1 cellular context compared by ENCODE assay signal in genomic region chr7:36208997-36209813, GRCh38.
A peak's percentile ranks its signal among the peaks of the same experiment; 100 is the strongest.
TF ChIP-seq lines count a peak whose summit lies in the region.

No MANE protein-coding gene starts in this region.

TF ChIP-seq in HepG2, 621 proteins besides CTCF, POLR2A, EP300 and RAD21 (continued from another document):
- TF ChIP-seq ATF3 (CRISPR knock-in tag; IDR thresholded peaks at IDR 0.05) (no peak), ZBTB37 (CRISPR knock-in tag; IDR thresholded peaks at IDR 0.05) (no peak), FOXO4 (CRISPR knock-in tag; conservative IDR thresholded peaks at IDR 0.05) (no peak), ZBTB7B (CRISPR knock-in tag; IDR thresholded peaks at IDR 0.05) (no peak), NONO (IDR thresholded peaks at IDR 0.05) (no peak), NONO (CRISPR knock-in tag; conservative IDR thresholded peaks at IDR 0.05) (no peak), ZNF496 (CRISPR knock-in tag; IDR thresholded peaks at IDR 0.05; ENCODE audit: insufficient replicate concordance) (no peak), USF2 (IDR thresholded peaks at IDR 0.05; ENCODE audit: low read depth, low read length) (no peak), USF2 (CRISPR knock-in tag; IDR thresholded peaks at IDR 0.05; ENCODE audit: borderline replicate concordance) (no peak), CEBPB (IDR thresholded peaks at IDR 0.05; ENCODE audit: borderline replicate concordance, low read depth, low read length) (peak; percentile 31; the same call in 1 of the 2 replicates), GMEB2 (CRISPR knock-in tag; IDR thresholded peaks at IDR 0.05; ENCODE audit: low read depth) (no peak), U2AF2 (IDR thresholded peaks at IDR 0.05; ENCODE audit: low read depth, low read length) (no peak), ZFP41 (CRISPR knock-in tag; IDR thresholded peaks at IDR 0.05; ENCODE audit: borderline replicate concordance) (no peak), TMF1 (CRISPR knock-in tag; IDR thresholded peaks at IDR 0.05; ENCODE audit: low read depth) (no peak), FOXP1 (IDR thresholded peaks at IDR 0.05) (no peak), FOXP1 (CRISPR knock-in tag; IDR thresholded peaks at IDR 0.05) (no peak), SSRP1 (CRISPR knock-in tag; IDR thresholded peaks at IDR 0.05) (no peak), RFX1 (IDR thresholded peaks at IDR 0.05) (peak; percentile 63; the same call in 1 of the 2 replicates), ZNF235 (CRISPR knock-in tag; IDR thresholded peaks at IDR 0.05; ENCODE audit: borderline replicate concordance) (no peak), ZFAT (CRISPR knock-in tag; conservative IDR thresholded peaks at IDR 0.05) (no peak), NPAS2 (CRISPR knock-in tag; IDR thresholded peaks at IDR 0.05; ENCODE audit: borderline replicate concordance) (no peak), ZNF629 (CRISPR knock-in tag; conservative IDR thresholded peaks at IDR 0.05) (peak; percentile 87), EHMT2 (IDR thresholded peaks at IDR 0.05; ENCODE audit: borderline replicate concordance, low read depth, low read length) (no peak), ZNF350 (CRISPR knock-in tag; IDR thresholded peaks at IDR 0.05; ENCODE audit: borderline replicate concordance, low read depth) (no peak), TBX3 (IDR thresholded peaks at IDR 0.05; ENCODE audit: borderline replicate concordance) (no peak), ELF1 (CRISPR knock-in tag; IDR thresholded peaks at IDR 0.05) (no peak)
- TF ChIP-seq, protein P1, sequence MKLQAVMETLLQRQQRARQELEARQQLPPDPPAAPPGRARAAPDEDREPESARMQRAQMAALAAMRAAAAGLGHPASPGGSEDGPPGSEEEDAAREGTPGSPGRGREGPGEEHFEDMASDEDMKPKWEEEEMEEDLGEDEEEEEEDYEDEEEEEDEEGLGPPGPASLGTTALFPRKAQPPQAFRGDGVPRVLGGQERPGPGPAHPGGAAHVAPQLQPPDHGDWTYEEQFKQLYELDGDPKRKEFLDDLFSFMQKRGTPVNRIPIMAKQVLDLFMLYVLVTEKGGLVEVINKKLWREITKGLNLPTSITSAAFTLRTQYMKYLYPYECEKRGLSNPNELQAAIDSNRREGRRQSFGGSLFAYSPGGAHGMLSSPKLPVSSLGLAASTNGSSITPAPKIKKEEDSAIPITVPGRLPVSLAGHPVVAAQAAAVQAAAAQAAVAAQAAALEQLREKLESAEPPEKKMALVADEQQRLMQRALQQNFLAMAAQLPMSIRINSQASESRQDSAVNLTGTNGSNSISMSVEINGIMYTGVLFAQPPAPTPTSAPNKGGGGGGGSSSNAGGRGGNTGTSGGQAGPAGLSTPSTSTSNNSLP (IDR thresholded peaks at IDR 0.05; ENCODE audit: low read depth, low read length) = peak; percentile 90
- TF ChIP-seq, protein P2, sequence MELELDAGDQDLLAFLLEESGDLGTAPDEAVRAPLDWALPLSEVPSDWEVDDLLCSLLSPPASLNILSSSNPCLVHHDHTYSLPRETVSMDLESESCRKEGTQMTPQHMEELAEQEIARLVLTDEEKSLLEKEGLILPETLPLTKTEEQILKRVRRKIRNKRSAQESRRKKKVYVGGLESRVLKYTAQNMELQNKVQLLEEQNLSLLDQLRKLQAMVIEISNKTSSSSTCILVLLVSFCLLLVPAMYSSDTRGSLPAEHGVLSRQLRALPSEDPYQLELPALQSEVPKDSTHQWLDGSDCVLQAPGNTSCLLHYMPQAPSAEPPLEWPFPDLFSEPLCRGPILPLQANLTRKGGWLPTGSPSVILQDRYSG (CRISPR knock-in tag; IDR thresholded peaks at IDR 0.05) = no peak
- TF ChIP-seq, protein P3, sequence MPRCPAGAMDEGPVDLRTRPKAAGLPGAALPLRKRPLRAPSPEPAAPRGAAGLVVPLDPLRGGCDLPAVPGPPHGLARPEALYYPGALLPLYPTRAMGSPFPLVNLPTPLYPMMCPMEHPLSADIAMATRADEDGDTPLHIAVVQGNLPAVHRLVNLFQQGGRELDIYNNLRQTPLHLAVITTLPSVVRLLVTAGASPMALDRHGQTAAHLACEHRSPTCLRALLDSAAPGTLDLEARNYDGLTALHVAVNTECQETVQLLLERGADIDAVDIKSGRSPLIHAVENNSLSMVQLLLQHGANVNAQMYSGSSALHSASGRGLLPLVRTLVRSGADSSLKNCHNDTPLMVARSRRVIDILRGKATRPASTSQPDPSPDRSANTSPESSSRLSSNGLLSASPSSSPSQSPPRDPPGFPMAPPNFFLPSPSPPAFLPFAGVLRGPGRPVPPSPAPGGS (CRISPR knock-in tag; IDR thresholded peaks at IDR 0.05) = no peak
- TF ChIP-seq, protein P4, sequence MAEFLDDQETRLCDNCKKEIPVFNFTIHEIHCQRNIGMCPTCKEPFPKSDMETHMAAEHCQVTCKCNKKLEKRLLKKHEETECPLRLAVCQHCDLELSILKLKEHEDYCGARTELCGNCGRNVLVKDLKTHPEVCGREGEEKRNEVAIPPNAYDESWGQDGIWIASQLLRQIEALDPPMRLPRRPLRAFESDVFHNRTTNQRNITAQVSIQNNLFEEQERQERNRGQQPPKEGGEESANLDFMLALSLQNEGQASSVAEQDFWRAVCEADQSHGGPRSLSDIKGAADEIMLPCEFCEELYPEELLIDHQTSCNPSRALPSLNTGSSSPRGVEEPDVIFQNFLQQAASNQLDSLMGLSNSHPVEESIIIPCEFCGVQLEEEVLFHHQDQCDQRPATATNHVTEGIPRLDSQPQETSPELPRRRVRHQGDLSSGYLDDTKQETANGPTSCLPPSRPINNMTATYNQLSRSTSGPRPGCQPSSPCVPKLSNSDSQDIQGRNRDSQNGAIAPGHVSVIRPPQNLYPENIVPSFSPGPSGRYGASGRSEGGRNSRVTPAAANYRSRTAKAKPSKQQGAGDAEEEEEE (CRISPR knock-in tag; IDR thresholded peaks at IDR 0.05; ENCODE audit: borderline replicate concordance) = no peak
